In the genomic region with DNA sequence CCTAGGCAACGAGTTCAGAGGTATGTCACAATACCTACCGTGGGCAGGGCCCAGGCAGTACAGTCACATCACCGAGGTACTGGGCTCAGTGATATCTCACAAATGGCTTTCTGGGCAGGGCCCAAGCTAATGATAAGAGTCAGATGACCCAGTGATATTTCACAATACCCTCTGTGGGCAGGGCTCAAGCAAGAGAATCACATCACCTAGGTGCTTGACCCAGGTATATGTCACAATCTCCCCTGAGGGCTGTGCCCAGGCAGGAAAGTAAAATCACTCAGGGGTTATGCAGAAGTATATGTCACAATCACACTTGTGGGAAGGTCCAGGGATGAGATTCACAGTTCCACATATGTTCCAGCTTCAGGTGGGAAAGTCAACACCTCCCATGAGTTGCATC, we compare ENCODE assay signal across 36 cellular contexts. TPM values are rescaled to one million over a fixed set of nuclear protein-coding genes. Genes with fewer than 3 reads are reported as not detected.
"Had no signal": no experiment of that assay in that cellular context is flagged by ENCODE, and none has a peak within 500 bp of the region (broad histone marks: within the 10 kb centered on the region; RNA-seq: fewer than 3 reads in every experiment).

No MANE protein-coding gene starts in this region.

- H2AFZ ChIP-seq: parathyroid adenoma had no signal

- H3K4me2 ChIP-seq: smooth muscle cell had no signal

- H3K4me1 ChIP-seq: parathyroid adenoma, psoas muscle, spleen, suprapubic skin, testis, tibial artery, transverse colon, upper lobe of left lung had no signal

- H3K4me3 ChIP-seq: ovary, psoas muscle, skin epidermis, smooth muscle cell, spleen, suprapubic skin, testis, tibial artery, transverse colon, upper lobe of left lung had no signal

- H3K9me3 ChIP-seq: ovary, psoas muscle, testis, tibial artery, transverse colon had no signal

- ATAC-seq: naive thymus-derived CD8-positive, alpha-beta T cell; natural killer cell treated with Interleukin-12 subunit alpha and Interleukin-12 subunit beta and Interleukin-15 and Interleukin-18, amount 100 ng/mL, for 72 hours; psoas muscle; right cardiac atrium; sciatic nerve; stimulated activated memory B cell treated with anti-CD40 and anti-IgM and Interleukin-4, amounts not matched to agents 10 μg/mL and 1 μg/mL and 100 μg/mL, for 72 hours; stimulated activated naive CD8-positive, alpha-beta T cell treated with anti-CD3 and anti-CD28 coated beads, Interleukin-15, amount 100 ng/mL, for 72 hours; stimulated activated naive CD8-positive, alpha-beta T cell treated with anti-CD3 and anti-CD28 coated beads, Interleukin-15, Interleukin-2, amounts not matched to agents 100 U/mL and 50 U/mL, for 24 hours had no signal

- H3K79me2 ChIP-seq: parathyroid adenoma had no signal

- H3K9ac ChIP-seq: parathyroid adenoma had no signal

- DNase-seq: naive B cell; naive thymus-derived CD8-positive, alpha-beta T cell; nephron progenitor cell; nucleus accumbens; ovary; posterior cingulate gyrus; psoas muscle; right cardiac atrium; spleen; stimulated activated CD4-positive, alpha-beta T cell treated with anti-CD3 and anti-CD28 coated beads, Interleukin-12 subunit alpha, Interleukin-12 subunit beta, amount 100 ng/mL, for 4 hours; stimulated activated CD4-positive, alpha-beta T cell treated with anti-CD3 and anti-CD28 coated beads, Interleukin-1b, Interleukin-23, amount 100 ng/mL, for 48 hours; stimulated activated CD4-positive, alpha-beta T cell treated with anti-CD3 and anti-CD28 coated beads, Interleukin-4, amount 100 ng/mL, for 1 hour; stimulated activated CD4-positive, alpha-beta T cell treated with anti-CD3 and anti-CD28 coated beads, Interleukin-4, amount 100 ng/mL, for 4 hours; stimulated activated CD8-positive, alpha-beta memory T cell treated with anti-CD3 and anti-CD28 coated beads, Interleukin-4, amount 100 ng/mL, for 48 hours; stimulated activated naive CD4-positive, alpha-beta T cell; stimulated activated naive CD8-positive, alpha-beta T cell treated with anti-CD3 and anti-CD28 coated beads, Interleukin-15, amount 100 ng/mL, for 72 hours; stimulated activated naive CD8-positive, alpha-beta T cell treated with anti-CD3 and anti-CD28 coated beads, Interleukin-15, Interleukin-2, amounts not matched to agents 100 U/mL and 50 U/mL, for 24 hours; substantia nigra; testis; tibial artery; transverse colon; upper lobe of left lung had no signal

- H3K27me3 ChIP-seq: neutrophil, ovary, spleen, suprapubic skin, testis, tibial artery, transverse colon, upper lobe of left lung had no signal

- H3K36me3 ChIP-seq: neutrophil, ovary, spleen, suprapubic skin, tibial artery, transverse colon, upper lobe of left lung had no signal

- H3K27ac ChIP-seq: neutrophil, ovary, parathyroid adenoma, psoas muscle, skin epidermis, spleen, suprapubic skin, testis, tibial artery, transverse colon, upper lobe of left lung had no signal

RNA-seq across cellular contexts. Expression of a gene that starts 45.3 kb away (rescaled TPM):
- total RNA-seq: naive thymus-derived CD8-positive, alpha-beta T cell; natural killer cell treated with Interleukin-12 subunit alpha and Interleukin-12 subunit beta and Interleukin-15 and Interleukin-18, amount 100 ng/mL, for 72 hours; neural crest cell; omental fat pad; ovary; progenitor cell of endocrine pancreas; psoas muscle; renal cortical epithelial cell; right cardiac atrium; sciatic nerve; smooth muscle cell; spleen; suprapubic skin; transverse colon; upper lobe of left lung; ureter had no signal
- polyA plus RNA-seq: naive thymus-derived CD8-positive, alpha-beta T cell; psoas muscle; right cardiac atrium; smooth muscle cell; spleen; thymus had no signal
